ENCODE assay signal across 21 cellular contexts in genomic region chr20:43220612-43221011, GRCh38.
A peak's percentile ranks its signal among the peaks of the same experiment; 100 is the strongest.
DNase-seq lines count a peak whose midpoint lies in the region; ATAC-seq and TF ChIP-seq lines count a peak whose summit lies in the region.
"Had no signal": no experiment of that assay in that cellular context is flagged by ENCODE, and none has a peak within 500 bp of the region (broad histone marks: within the 10 kb centered on the region; RNA-seq: fewer than 3 reads in every experiment).

No MANE protein-coding gene starts in this region.

- H3K4me1 ChIP-seq in tibial artery = peaks cover 0 to 58% (median 19%) of the 10 kb centered on the region in 4 donors
- H3K4me1 ChIP-seq: breast epithelium had no signal

- intact Hi-C loops in tibial artery (cut with DNase I; ENCODE audit: low total_unique reads) = no loop called here

- H3K36me3 ChIP-seq in tibial artery = no peaks in the 10 kb centered on the region
- H3K36me3 ChIP-seq: breast epithelium had no signal

- no peak for TF ChIP-seq CTCF in fibroblast of mammary gland (conservative IDR thresholded peaks at IDR 0.05; ENCODE audit: control insufficient read depth, insufficient read depth, low read depth, low read length)
- no peak for TF ChIP-seq CTCF in tibial artery (IDR thresholded peaks at IDR 0.05)

- no peaks in the 10 kb centered on the region for H3K9me3 ChIP-seq in tibial artery
- H3K9me3 ChIP-seq: breast epithelium had no signal

- ATAC-seq in HG03196 (IDR thresholded peaks at IDR 0.05; ENCODE audit: unreplicated experiment) (no peak), GM18858 (IDR thresholded peaks at IDR 0.05; ENCODE audit: unreplicated experiment) (no peak)
- ATAC-seq: K562 had no signal

- H3K27me3 ChIP-seq in tibial artery = no peaks in the 10 kb centered on the region
- H3K27me3 ChIP-seq: breast epithelium had no signal

- peak; percentile 22 for DNase-seq in DMS79 treated with DMSO at 0.1 percent for 48 hours (lab: John Stamatoyannopoulos, UW)
- no peak for DNase-seq in DMS79 (lab: John Stamatoyannopoulos, UW)
- peak; percentile 10 for DNase-seq in RPMI8226
- peak; percentile 5 for DNase-seq in fibroblast of mammary gland (ENCODE audit: low read depth)
- DNase-seq in tibial artery = no peak
- DNase-seq in amygdala (lab: John Stamatoyannopoulos, UW) = no peak
- DNase-seq: activated CD8-positive, alpha-beta memory T cell treated with anti-CD3 and anti-CD28 coated beads, Interleukin-2, amount 50 U/mL, for 48 hours; activated naive CD8-positive, alpha-beta T cell treated with anti-CD3 and anti-CD28 coated beads for 36 hours; dermis blood vessel endothelial cell; foreskin melanocyte; hippocampal formation; NCI-H526 treated with DMSO at 0.1 percent for 48 hours; small intestine; stimulated activated naive CD4-positive, alpha-beta T cell had no signal

- peak overlapping the region; percentile 28 to 45 for H3K27ac ChIP-seq in tibial artery
- H3K27ac ChIP-seq: 22Rv1, breast epithelium, RWPE1 had no signal

- H3K4me3 ChIP-seq in fibroblast of mammary gland (ENCODE audit: control insufficient read depth, low read depth, low read length) = no peak overlapping the region
- H3K4me3 ChIP-seq in tibial artery = no peak overlapping the region
- H3K4me3 ChIP-seq: breast epithelium, K562, lung had no signal

Comparison
In these comparisons a context has a peak if more than half of its experiments do, and no peak if none do; other contexts are left out.
1. DNase-seq: peak in DMS79 treated with DMSO at 0.1 percent for 48 hours (single experiment), RPMI8226 (single experiment) and fibroblast of mammary gland (single experiment); none in DMS79 (single experiment), tibial artery (0 of 2) and amygdala (0 of 56).